Comparison of ENCODE assay signal across 13 cellular contexts in the genomic region with DNA sequence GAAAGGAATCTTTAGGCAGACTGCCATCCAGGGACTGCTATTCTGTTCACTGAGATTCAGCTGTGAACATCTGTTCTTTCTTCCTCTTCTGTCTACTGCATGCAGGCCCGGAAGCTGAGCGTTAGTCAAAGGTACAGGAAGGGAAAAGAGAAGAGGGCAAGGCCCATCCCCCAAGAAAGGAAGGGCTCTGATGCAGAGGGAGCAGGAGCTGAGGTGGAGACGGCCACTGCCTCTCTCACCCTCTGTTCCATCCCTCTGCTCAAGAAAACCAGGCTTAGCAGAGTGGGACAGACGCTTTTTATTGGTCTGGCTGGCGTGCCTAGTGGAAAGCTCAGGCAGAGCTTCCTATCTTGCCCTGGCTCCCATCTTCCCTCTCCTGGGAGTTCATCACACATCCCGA. TPM values are rescaled to one million over a fixed set of nuclear protein-coding genes. Genes with fewer than 3 reads are reported as not detected.
DNase-seq lines count a peak whose midpoint lies in the region; ATAC-seq, FAIRE-seq and TF ChIP-seq lines count a peak whose summit lies in the region.
"Had no signal": no experiment of that assay in that cellular context is flagged by ENCODE, and none has a peak within 500 bp of the region (broad histone marks: within the 10 kb centered on the region; RNA-seq: fewer than 3 reads in every experiment).

No MANE protein-coding gene starts in this region.

- H3K9me3 ChIP-seq in heart right ventricle (no peaks in the 10 kb centered on the region), HepG2 (ENCODE audit: low read length) (no peaks in the 10 kb centered on the region), upper lobe of right lung (no peaks in the 10 kb centered on the region)

- no peak overlapping the region for H3K4me2 ChIP-seq in HepG2 (ENCODE audit: low read depth, low read length)

- 61 to 72% methylated on average over 6 of the region's 6 CpGs for WGBS in heart right ventricle, 2 donors
- 97% methylated on average over 6 of the region's 6 CpGs for WGBS in HepG2 (ENCODE audit: low lambda C conversion rate)

- no peaks in the 10 kb centered on the region for H3K27me3 Mint-ChIP-seq in T-cell
- H3K27me3 Mint-ChIP-seq: CD4-positive, CD25-positive, alpha-beta regulatory T cell had no signal

- H3K27ac Mint-ChIP-seq in T-cell: peak overlapping the region; percentile 58 to 68

- peaks cover 49 to 95% (median 73%) of the 10 kb centered on the region in 9 donors for H3K4me1 ChIP-seq in heart right ventricle
- H3K4me1 ChIP-seq in HepG2 (ENCODE audit: insufficient read depth, low read length): peaks cover 18% of the 10 kb centered on the region
- H3K4me1 ChIP-seq in upper lobe of right lung: peaks cover 55% of the 10 kb centered on the region

- TF ChIP-seq POLR2A in HepG2 (IDR thresholded peaks at IDR 0.05; ENCODE audit: insufficient read depth in 1 of 2, low read depth in 2 of 2, low read length in 2 of 2): no peak

- H3K36me3 Mint-ChIP-seq in T-cell: peaks cover 9% of the 10 kb centered on the region

- no peak for FAIRE-seq in HepG2 (lab: Jason Lieb, UNC)

- H3K9me3 Mint-ChIP-seq in T-cell: no peaks in the 10 kb centered on the region
- H3K9me3 Mint-ChIP-seq: CD4-positive, CD25-positive, alpha-beta regulatory T cell had no signal

- H3K9ac ChIP-seq in HepG2 (ENCODE audit: insufficient read depth, low read depth, low read length): no peak overlapping the region

- H2AFZ ChIP-seq in HepG2 (ENCODE audit: low read length): no peak overlapping the region

- TF ChIP-seq RAD21 in HepG2 (CRISPR knock-in tag; IDR thresholded peaks at IDR 0.05): no peak

- ATAC-seq in heart right ventricle (peak in 2 of 8 donors; percentile 7 to 11), left ventricle myocardium superior (no peak), T-cell (replicated peaks in 1 of 4) (peak in 3 of 4 experiments; percentile 24 to 51 (median 37)), HepG2 (no peak), upper lobe of right lung (no peak), HG03039 (IDR thresholded peaks at IDR 0.05; ENCODE audit: unreplicated experiment) (no peak), GM19397 (IDR thresholded peaks at IDR 0.05; ENCODE audit: unreplicated experiment) (no peak)

- H3K27me3 ChIP-seq in heart right ventricle (no peaks in the 10 kb centered on the region), HepG2 (ENCODE audit: control insufficient read depth in 1 of 2, insufficient read depth in 2 of 2, low read length in 2 of 2) (no peaks in the 10 kb centered on the region), upper lobe of right lung (no peaks in the 10 kb centered on the region)

- intact Hi-C loops in heart right ventricle (cut with DNase I) (loop anchor here in 5 of 10 donors (2.0 to 10.0 kb wide), 4 partner anchors 57 to 309 kb away; a partner anchor contains a TSS), left ventricle myocardium superior (cut with micrococcal nuclease) (loop anchor here (2.0 kb wide), 1 partner anchor 101 kb away; a partner anchor contains a TSS), HepG2 (cut with micrococcal nuclease; ENCODE audit: unreplicated experiment) (no loop called here), upper lobe of right lung (cut with DNase I) (no loop called here)

- TF ChIP-seq CTCF in heart right ventricle (IDR thresholded peaks at IDR 0.05): no peak
- TF ChIP-seq CTCF in HepG2 (CRISPR knock-in tag; IDR thresholded peaks at IDR 0.05): no peak
- TF ChIP-seq CTCF in upper lobe of right lung (IDR thresholded peaks at IDR 0.05): no peak

- DNase-seq in heart right ventricle (no peak), left ventricle myocardium superior (no peak), T-cell (no peak), HepG2 (ENCODE audit: low spot score) (no peak), upper lobe of right lung (no peak), AG08395 (ENCODE audit: low spot score) (no peak)
- DNase-seq: kidney glomerular epithelial cell, NCI-H1092, retina, WERI-Rb-1 had no signal

- POLR2A ChIA-PET in T-cell (lab: Charles Lee) (no interaction called here), HepG2 (lab: Yijun Ruan, JAX) (interaction anchor here (1.3 to 2.2 kb wide), 2 partner anchors 57 to 101 kb away, joined by 5 to 7 read pairs; a partner anchor contains a TSS)

- in situ Hi-C loops in HepG2 (cut with HindIII; ENCODE audit: extremely low pct_ligation_motif_present, low pct_unique_long_range_greater_than_20kb): no loop called here

- peaks cover 4% of the 10 kb centered on the region for H3K79me2 ChIP-seq in HepG2 (ENCODE audit: insufficient read depth, low read length)

- CTCF ChIA-PET in T-cell (lab: Charles Lee): interaction anchor here (0.7 to 5.4 kb wide), 13 partner anchors 11 to 466 kb away, joined by 3 to 73 read pairs (median 5); a partner anchor contains a TSS
- CTCF ChIA-PET in HepG2 (lab: Yijun Ruan, JAX; ENCODE audit: low intra/inter-chr PET ratio, low total read pairs): interaction anchor here (1.6 to 3.9 kb wide), 3 partner anchors 101 to 113 kb away, joined by 6 to 31 read pairs (median 17); a partner anchor contains a TSS

- TSS peak; percentile 45 for BruUV-seq in HepG2 (replicated peaks; lab: Mats Ljungman, UMichigan)

- H3K4me3 Mint-ChIP-seq in T-cell: peak overlapping the region in 1 of 3 donors; percentile 50
- H3K4me3 Mint-ChIP-seq: CD4-positive, CD25-positive, alpha-beta regulatory T cell had no signal

- no peak for TF ChIP-seq EP300 in HepG2 (IDR thresholded peaks at IDR 0.05; ENCODE audit: low read depth in 2 of 2, low read length in 2 of 2)
- no peak for TF ChIP-seq EP300 in HepG2 (CRISPR knock-in tag; IDR thresholded peaks at IDR 0.05; ENCODE audit: borderline replicate concordance)

- H3K27ac ChIP-seq in heart right ventricle: peak overlapping the region in 9 of 10 donors; percentile 17 to 90 (median 76)
- H3K27ac ChIP-seq in HepG2 (ENCODE audit: extremely low read length, insufficient read depth, low read length): no peak overlapping the region
- H3K27ac ChIP-seq in upper lobe of right lung: peak overlapping the region; percentile 1
- H3K27ac ChIP-seq: WERI-Rb-1 had no signal

- peaks cover 0 to 41% (median 3%) of the 10 kb centered on the region in 9 donors for H3K36me3 ChIP-seq in heart right ventricle
- peaks cover 5 to 52% of the 10 kb centered on the region in 2 experiments for H3K36me3 ChIP-seq in HepG2 (replicated peaks in 1 of 2; ENCODE audit: control insufficient read depth in 1 of 2, insufficient read depth in 2 of 2, low read length in 2 of 2)
- H3K36me3 ChIP-seq in upper lobe of right lung: peaks cover 31% of the 10 kb centered on the region

- no peaks in the 10 kb centered on the region for H4K20me1 ChIP-seq in HepG2 (ENCODE audit: insufficient read depth, low read length)

- peaks cover 30 to 40% (median 31%) of the 10 kb centered on the region in 3 donors for H3K4me1 Mint-ChIP-seq in T-cell

- H3K4me3 ChIP-seq in heart right ventricle (no peak overlapping the region), HepG2 (replicated peaks in 1 of 3; ENCODE audit: insufficient read depth in 1 of 3, low read depth in 2 of 3, low read length in 3 of 3) (no peak overlapping the region), upper lobe of right lung (no peak overlapping the region)

TF ChIP-seq in HepG2, 621 proteins besides CTCF, POLR2A, EP300 and RAD21:
- no peak for TF ChIP-seq NFE2 (CRISPR knock-in tag; IDR thresholded peaks at IDR 0.05)

RNA-seq across cellular contexts. Expression of a gene that starts 57.5 kb away (rescaled TPM):
- total RNA-seq in heart right ventricle (10 to 100 TPM; 56.8 to 94.0 (median 77.0) TPM), left ventricle myocardium superior (68.1 TPM), T-cell (10 to 100 TPM; 26.9 to 32.2 (median 28.1) TPM), HepG2 (2016; rRNA removed; fragmentation: Illumina TruSeq; extraction: Trizol) (70.8 and 102 TPM in 2 replicates), upper lobe of right lung (54.0 TPM)
- polyA plus RNA-seq in heart right ventricle (100 to 1,000 TPM in 1 of 2 donors, 10 to 100 TPM in 1; 95.1 to 100 TPM), HepG2 (2011; rRNA removed) (67.2 and 70.4 TPM in 2 replicates)
- total RNA-seq in HepG2 (2016; cell fraction: cytosol; rRNA removed; fragmentation: Illumina TruSeq; extraction: Trizol; ENCODE audit: low read depth): 30.8 and 31.4 TPM in 2 replicates
- 73.4 and 106 TPM in 2 replicates for total RNA-seq in HepG2 (2016; cell fraction: insoluble cytoplasmic fraction; rRNA removed; fragmentation: Illumina TruSeq; extraction: Trizol)
- total RNA-seq in HepG2 (2016; cell fraction: membrane; rRNA removed; fragmentation: Illumina TruSeq; extraction: Trizol): 63.5 and 65.6 TPM in 2 replicates
- 34.9 and 39.3 TPM in 2 replicates for total RNA-seq in HepG2 (2016; cell fraction: nucleus; rRNA removed; fragmentation: Illumina TruSeq; extraction: Trizol)
- 82.6 and 98.7 TPM in 2 replicates for polyA plus RNA-seq in HepG2 (2011; cell fraction: cytosol; rRNA removed)
- polyA plus RNA-seq in HepG2 (2011; cell fraction: nucleus; rRNA removed): 19.1 and 24.2 TPM in 2 replicates
- polyA plus RNA-seq in HepG2 (2012): 91.4 and 114 TPM in 2 replicates
- polyA plus RNA-seq in HepG2 (2016; cell fraction: cytosol; fragmentation: Illumina TruSeq; extraction: Trizol; ENCODE audit: low read depth): 34.9 and 37.0 TPM in 2 replicates
- 154 TPM in 2 replicates for polyA plus RNA-seq in HepG2 (2016; cell fraction: insoluble cytoplasmic fraction; fragmentation: Illumina TruSeq; extraction: Trizol; ENCODE audit: low read depth)
- polyA plus RNA-seq in HepG2 (2016; cell fraction: membrane; fragmentation: Illumina TruSeq; extraction: Trizol; ENCODE audit: low read depth): 58.7 and 63.7 TPM in 2 replicates
- polyA plus RNA-seq in HepG2 (2016; cell fraction: nucleus; fragmentation: Illumina TruSeq; extraction: Trizol; ENCODE audit: insufficient read depth, low read depth): 45.6 and 54.4 TPM in 2 replicates
- 91.1 and 127 TPM in 2 replicates for polyA minus RNA-seq in HepG2 (2011; rRNA and poly(A)+ RNA removed; ENCODE audit: low replicate concordance)
- polyA minus RNA-seq in HepG2 (2011; cell fraction: cytosol; rRNA and poly(A)+ RNA removed): 32.0 and 33.9 TPM in 2 replicates
- 33.0 and 40.5 TPM in 2 replicates for polyA minus RNA-seq in HepG2 (2011; cell fraction: nucleus; rRNA and poly(A)+ RNA removed)

Comparison
In these comparisons a context has a peak if more than half of its experiments do, and no peak if none do; other contexts are left out.
1. ATAC-seq: peak in T-cell (3 of 4); none in left ventricle myocardium superior (single experiment), HepG2 (single experiment), upper lobe of right lung (single experiment), HG03039 (single experiment) and GM19397 (single experiment).